9 cellular contexts compared by ENCODE assay signal in genomic region chr14:61699092-61699491, GRCh38. TPM values are rescaled to one million over a fixed set of nuclear protein-coding genes. Genes with fewer than 3 reads are reported as not detected.
DNase-seq lines count a peak whose midpoint lies in the region; ATAC-seq and TF ChIP-seq lines count a peak whose summit lies in the region.
"Had no signal": no experiment of that assay in that cellular context is flagged by ENCODE, and none has a peak within 500 bp of the region (broad histone marks: within the 10 kb centered on the region; RNA-seq: fewer than 3 reads in every experiment).

No MANE protein-coding gene starts in this region.

- no peak for TF ChIP-seq POLR2A in gastrocnemius medialis (IDR thresholded peaks at IDR 0.05)

- peaks cover 27% of the 10 kb centered on the region for H3K36me3 Mint-ChIP-seq in neural progenitor cell

- H3K27me3 ChIP-seq in DOHH2 (ENCODE audit: control insufficient read depth, low read length) (no peaks in the 10 kb centered on the region), MM.1S (replicated peaks; ENCODE audit: insufficient read depth, low read length) (no peaks in the 10 kb centered on the region), ectodermal cell (ENCODE audit: control insufficient read depth, insufficient read depth, low read length, poor library complexity, severe bottlenecking) (no peaks in the 10 kb centered on the region), neural progenitor cell (no peaks in the 10 kb centered on the region), gastrocnemius medialis (no peaks in the 10 kb centered on the region)

- H3K4me1 ChIP-seq in DOHH2 (ENCODE audit: control insufficient read depth, low read length) (peaks cover 67% of the 10 kb centered on the region), MM.1S (ENCODE audit: low read length) (peaks cover 9% of the 10 kb centered on the region; the same call in 1 of the 2 replicates), ectodermal cell (ENCODE audit: control insufficient read depth, insufficient read depth, low read length) (peaks cover 7% of the 10 kb centered on the region), neural progenitor cell (peaks cover 53% of the 10 kb centered on the region), gastrocnemius medialis (peaks cover 26% of the 10 kb centered on the region in 2 donors)

- peak overlapping the region; percentile 98 for H3K4me3 ChIP-seq in DOHH2 (ENCODE audit: low read length)
- H3K4me3 ChIP-seq in MM.1S (ENCODE audit: low read length), result no peak overlapping the region; the same call in 1 of the 2 replicates
- H3K4me3 ChIP-seq in ectodermal cell (ENCODE audit: insufficient read depth, low read depth, low read length), result peak overlapping the region; percentile 75
- peak overlapping the region; percentile 75 for H3K4me3 ChIP-seq in neural progenitor cell
- H3K4me3 ChIP-seq in gastrocnemius medialis, result no peak overlapping the region

- H3K79me2 ChIP-seq in DOHH2 (ENCODE audit: control insufficient read depth, low read length) (peaks cover 88% of the 10 kb centered on the region), MM.1S (ENCODE audit: low read length) (peaks cover 85% of the 10 kb centered on the region), neural progenitor cell (ENCODE audit: low read depth) (peaks cover 88% of the 10 kb centered on the region)

- 74 to 83% methylated on average over 5 of the region's 5 CpGs for whole genome bisulfite sequencing in ectodermal cell, 2 experiments

- H3K4me2 ChIP-seq in DOHH2 (ENCODE audit: low read length) (peak overlapping the region; percentile 60), MM.1S (ENCODE audit: low read depth, low read length) (peak overlapping the region; percentile 54), neural progenitor cell (peak overlapping the region; percentile 98)

- in situ Hi-C loops in gastrocnemius medialis (cut with MboI; ENCODE audit: low sequenced_read_pairs in 4 of 4), result loop anchor here in 1 of 4 donors (10.0 kb wide), 1 partner anchor 56 kb away; no protein-coding TSS in a partner anchor

- H3K9me2 ChIP-seq in DOHH2 (replicated peaks; ENCODE audit: control insufficient read depth, low read length) (no peaks in the 10 kb centered on the region), MM.1S (replicated peaks; ENCODE audit: insufficient read depth, low read length) (no peaks in the 10 kb centered on the region)

- H3K9me3 ChIP-seq in DOHH2 (ENCODE audit: control insufficient read depth, insufficient read depth, low read length) (no peaks in the 10 kb centered on the region), MM.1S (replicated peaks; ENCODE audit: insufficient read depth, low read length) (no peaks in the 10 kb centered on the region), ectodermal cell (ENCODE audit: control insufficient read depth, low read length) (no peaks in the 10 kb centered on the region), neural progenitor cell (ENCODE audit: low read depth) (no peaks in the 10 kb centered on the region), gastrocnemius medialis (no peaks in the 10 kb centered on the region)

- TF ChIP-seq CTCF in DOHH2 (IDR thresholded peaks at IDR 0.05; ENCODE audit: low read depth, low read length, poor library complexity, severe bottlenecking) (no peak), MM.1S (IDR thresholded peaks at IDR 0.05; ENCODE audit: low read length) (no peak), neural progenitor cell (IDR thresholded peaks at IDR 0.05) (no peak), gastrocnemius medialis (IDR thresholded peaks at IDR 0.05 in 4 of 5, conservative IDR thresholded peaks at IDR 0.05 in 1 of 5) (no peak)

- H3K27ac ChIP-seq in DOHH2 (ENCODE audit: low read depth, low read length), result no peak overlapping the region
- H3K27ac ChIP-seq in MM.1S (ENCODE audit: low read length), result no peak overlapping the region
- H3K27ac ChIP-seq in ectodermal cell (ENCODE audit: insufficient read depth, low read depth, low read length, poor library complexity, severe bottlenecking), result no peak overlapping the region
- H3K27ac ChIP-seq in neural progenitor cell, result no peak overlapping the region
- H3K27ac ChIP-seq in gastrocnemius medialis, result no peak overlapping the region

- peaks cover 65% of the 10 kb centered on the region for H3K36me3 ChIP-seq in DOHH2 (ENCODE audit: control insufficient read depth, low read length)
- H3K36me3 ChIP-seq in MM.1S (replicated peaks; ENCODE audit: insufficient read depth, low read length), result no peaks in the 10 kb centered on the region
- H3K36me3 ChIP-seq in ectodermal cell (ENCODE audit: control insufficient read depth, insufficient read depth, low read length), result no peaks in the 10 kb centered on the region
- H3K36me3 ChIP-seq in neural progenitor cell, result no peaks in the 10 kb centered on the region
- H3K36me3 ChIP-seq in gastrocnemius medialis, result no peaks in the 10 kb centered on the region

- intact Hi-C loops in gastrocnemius medialis (cut with DNase I; ENCODE audit: low total_unique reads), result loop anchor here (5.0 to 10.0 kb wide), 2 partner anchors 134 to 1447 kb away; no protein-coding TSS in a partner anchor

- peaks cover 27% of the 10 kb centered on the region for H3K4me1 Mint-ChIP-seq in neural progenitor cell

- H3K9ac ChIP-seq in MM.1S (ENCODE audit: low read length), result no peak overlapping the region
- no peak overlapping the region for H3K9ac ChIP-seq in neural progenitor cell

- H2AFZ ChIP-seq in MM.1S (ENCODE audit: low read length), result no peak overlapping the region
- H2AFZ ChIP-seq in neural progenitor cell (replicated peaks), result no peak overlapping the region

- H3K27me3 Mint-ChIP-seq in neural progenitor cell (ENCODE audit: insufficient read depth, low read depth), result no peaks in the 10 kb centered on the region

- DNase-seq in MM.1S (no peak), neural progenitor cell (ENCODE audit: low spot score) (peak; percentile 17), retina (no peak), DMS114 treated with DMSO at 0.1 percent for 48 hours (lab: John Stamatoyannopoulos, UW; ENCODE audit: unreplicated experiment) (no peak), gastrocnemius medialis (no peak), GM19238 (ENCODE audit: insufficient read length, low spot score) (no peak)
- DNase-seq: SHP77 had no signal

- H3F3A ChIP-seq in DOHH2 (ENCODE audit: control insufficient read depth, insufficient read depth), result peaks cover 2% of the 10 kb centered on the region; the same call in 1 of the 2 replicates
- no peaks in the 10 kb centered on the region for H3F3A ChIP-seq in MM.1S (ENCODE audit: insufficient read depth, low read length)
- peaks cover 19% of the 10 kb centered on the region for H3F3A ChIP-seq in neural progenitor cell (ENCODE audit: low read depth)

- H3K9me3 Mint-ChIP-seq in neural progenitor cell, result peaks cover 4% of the 10 kb centered on the region

- H4K20me1 ChIP-seq in DOHH2 (ENCODE audit: control insufficient read depth, insufficient read depth, low read depth, low read length) (peaks cover 41% of the 10 kb centered on the region), MM.1S (ENCODE audit: insufficient read depth, low read length) (peaks cover 22% of the 10 kb centered on the region), neural progenitor cell (ENCODE audit: low read depth) (peaks cover 77% of the 10 kb centered on the region)

- no peak overlapping the region for H3K27ac Mint-ChIP-seq in neural progenitor cell

- peak overlapping the region; percentile 96 for H3K4me3 Mint-ChIP-seq in neural progenitor cell

- no peak for ATAC-seq in gastrocnemius medialis

RNA-seq across cellular contexts. Expression of gene HIF1A, which starts 3.8 kb away (rescaled TPM):
- 180 TPM for polyA plus RNA-seq in ectodermal cell (2013, experiment 1 of 4)
- polyA plus RNA-seq in ectodermal cell (2013, experiment 2 of 4), result 188 TPM
- polyA plus RNA-seq in ectodermal cell (2013, experiment 3 of 4), result 161 TPM
- 169 TPM for polyA plus RNA-seq in ectodermal cell (2013, experiment 4 of 4)
- total RNA-seq in neural progenitor cell (ENCODE audit: low replicate concordance), result 185 and 299 TPM in 2 replicates
- 10 to 100 TPM; 18.2 to 30.7 (median 23.6) TPM for total RNA-seq in gastrocnemius medialis

Comparison
In these comparisons a context has a peak if more than half of its experiments do, and no peak if none do; other contexts are left out.
1. H3K4me3 ChIP-seq: peak in DOHH2 (single experiment), ectodermal cell (single experiment) and neural progenitor cell (single experiment); none in MM.1S (single experiment) and gastrocnemius medialis (0 of 4).
2. Peak in every context shown above with its lines, with median percentiles within 50 percentile points of each other: H3K4me2 ChIP-seq.